14 cellular contexts compared by ENCODE assay signal in the genomic region with DNA sequence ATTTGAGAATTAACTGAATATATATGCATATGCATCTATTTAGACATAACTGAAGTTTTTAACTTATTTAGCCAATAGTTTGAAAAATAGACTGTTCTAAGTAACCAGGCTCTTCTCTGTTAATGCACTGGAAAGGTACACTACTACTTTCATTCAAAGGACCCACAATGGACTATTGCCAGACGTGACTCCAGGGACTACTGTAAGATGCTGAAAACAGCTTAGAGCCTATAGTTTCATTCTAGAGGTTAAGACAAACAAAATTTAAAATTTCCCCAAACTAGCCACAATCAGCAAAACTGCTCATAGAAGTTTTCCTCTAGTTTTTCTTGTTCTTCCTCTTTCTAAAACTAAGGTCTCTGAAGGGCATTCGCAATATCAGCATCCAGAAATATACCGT. TPM values are rescaled to one million over a fixed set of nuclear protein-coding genes. Genes with fewer than 3 reads are reported as not detected.
DNase-seq lines count a peak whose midpoint lies in the region; ATAC-seq and TF ChIP-seq lines count a peak whose summit lies in the region.
"Had no signal": no experiment of that assay in that cellular context is flagged by ENCODE, and none has a peak within 500 bp of the region (broad histone marks: within the 10 kb centered on the region; RNA-seq: fewer than 3 reads in every experiment).

No MANE protein-coding gene starts in this region.

- H3K4me1 ChIP-seq in stomach = peaks cover 48 to 92% (median 71%) of the 10 kb centered on the region in 4 donors
- H3K4me1 ChIP-seq: thyroid gland had no signal

- POLR2A ChIA-PET in activated naive CD8-positive, alpha-beta T cell treated with anti-CD3 and anti-CD28 coated beads, Interleukin-2, amount 10 ng/mL, durations not matched to agents 7 days and 5 days (lab: Charles Lee) = interaction anchor here (1.6 kb wide), 1 partner anchor 10 kb away, joined by 9 read pairs; a partner anchor contains a TSS

- TF ChIP-seq CTCF in dorsolateral prefrontal cortex (IDR thresholded peaks at IDR 0.05 in 54 of 56, conservative IDR thresholded peaks at IDR 0.05 in 2 of 56; ENCODE audit: low read depth in 1 of 56, partially characterized antibody in 56 of 56) (no peak), stomach (IDR thresholded peaks at IDR 0.05) (no peak)

- H3K27me3 ChIP-seq in dorsolateral prefrontal cortex (no peaks in the 10 kb centered on the region), stomach (no peaks in the 10 kb centered on the region)
- H3K27me3 ChIP-seq: right lobe of liver, thyroid gland had no signal

- no peaks in the 10 kb centered on the region for H3K9me3 Mint-ChIP-seq in activated naive CD8-positive, alpha-beta T cell treated with anti-CD3 and anti-CD28 coated beads, Interleukin-2, amount 10 ng/mL, durations not matched to agents 7 days and 5 days
- H3K9me3 Mint-ChIP-seq in activated naive CD8-positive, alpha-beta T cell treated with anti-CD3 and anti-CD28 coated beads for 36 hours = no peaks in the 10 kb centered on the region

- peaks cover 10 to 61% (median 58%) of the 10 kb centered on the region in 4 donors for H3K36me3 ChIP-seq in stomach

- no peak for TF ChIP-seq EP300 in stomach (IDR thresholded peaks at IDR 0.05)

- peak overlapping the region; percentile 6 for H3K4me3 Mint-ChIP-seq in activated naive CD8-positive, alpha-beta T cell treated with anti-CD3 and anti-CD28 coated beads, Interleukin-2, amount 10 ng/mL, durations not matched to agents 7 days and 5 days
- H3K4me3 Mint-ChIP-seq in activated naive CD8-positive, alpha-beta T cell treated with anti-CD3 and anti-CD28 coated beads for 36 hours = no peak overlapping the region

- H3K27ac ChIP-seq in dorsolateral prefrontal cortex (peak overlapping the region in 44 of 59 donors; percentile 1 to 89 (median 72)), stomach (peak overlapping the region in 3 of 5 donors; percentile 60 to 74 (median 68))
- H3K27ac ChIP-seq: thyroid gland had no signal

- H3K9me3 ChIP-seq in stomach = no peaks in the 10 kb centered on the region
- H3K9me3 ChIP-seq: right lobe of liver, thyroid gland had no signal

- intact Hi-C loops in dorsolateral prefrontal cortex (cut with DNase I) (no loop called here), stomach (cut with DNase I; ENCODE audit: low total_unique reads) (no loop called here)

- TF ChIP-seq POLR2A in stomach (IDR thresholded peaks at IDR 0.05) = no peak

- peak overlapping the region in 3 of 59 donors; percentile 27 to 48 (median 31) for H3K4me3 ChIP-seq in dorsolateral prefrontal cortex
- no peak overlapping the region for H3K4me3 ChIP-seq in stomach
- H3K4me3 ChIP-seq: right lobe of liver, thyroid gland had no signal

- WGBS in stomach, 5 donors = 33 to 59% (median 49%) methylated on average over 3 of the region's 3 CpGs

- no peaks in the 10 kb centered on the region for H3K27me3 Mint-ChIP-seq in activated naive CD8-positive, alpha-beta T cell treated with anti-CD3 and anti-CD28 coated beads, Interleukin-2, amount 10 ng/mL, durations not matched to agents 7 days and 5 days
- no peaks in the 10 kb centered on the region for H3K27me3 Mint-ChIP-seq in activated naive CD8-positive, alpha-beta T cell treated with anti-CD3 and anti-CD28 coated beads for 36 hours

- ATAC-seq in activated naive CD8-positive, alpha-beta T cell treated with anti-CD3 and anti-CD28 coated beads, Interleukin-2, amount 10 ng/mL, durations not matched to agents 7 days and 5 days (ENCODE audit: low read depth) = no peak
- ATAC-seq in HG03439 (IDR thresholded peaks at IDR 0.05; ENCODE audit: unreplicated experiment) = no peak

- peaks cover 23% of the 10 kb centered on the region for H3K36me3 Mint-ChIP-seq in activated naive CD8-positive, alpha-beta T cell treated with anti-CD3 and anti-CD28 coated beads, Interleukin-2, amount 10 ng/mL, durations not matched to agents 7 days and 5 days
- H3K36me3 Mint-ChIP-seq in activated naive CD8-positive, alpha-beta T cell treated with anti-CD3 and anti-CD28 coated beads for 36 hours = peaks cover 23% of the 10 kb centered on the region

- H3K27ac Mint-ChIP-seq in activated naive CD8-positive, alpha-beta T cell treated with anti-CD3 and anti-CD28 coated beads, Interleukin-2, amount 10 ng/mL, durations not matched to agents 7 days and 5 days = no peak overlapping the region
- H3K27ac Mint-ChIP-seq in activated naive CD8-positive, alpha-beta T cell treated with anti-CD3 and anti-CD28 coated beads for 36 hours = no peak overlapping the region

- no peak for DNase-seq in activated naive CD8-positive, alpha-beta T cell treated with anti-CD3 and anti-CD28 coated beads, Interleukin-2, amount 10 ng/mL, durations not matched to agents 7 days and 5 days
- DNase-seq in activated naive CD8-positive, alpha-beta T cell treated with anti-CD3 and anti-CD28 coated beads for 36 hours = no peak
- DNase-seq in OCI-M1 (lab: John Stamatoyannopoulos, UW) = peak; percentile 45
- no peak for DNase-seq in dorsolateral prefrontal cortex
- no peak for DNase-seq in stomach
- DNase-seq in activated gamma-delta T cell treated with Interleukin-2 at 50 U/mL for 16 hours = no peak
- no peak for DNase-seq in NCI-H1048 (lab: John Stamatoyannopoulos, UW)
- DNase-seq: activated naive CD4-positive, alpha-beta T cell treated with Interleukin-2 at 50 U/mL for 16 hours; NCI-H1417 treated with DMSO at 0.1 percent for 48 hours; NCI-H2171 treated with DMSO at 0.1 percent for 48 hours; SW 1271 had no signal

- peaks cover 28% of the 10 kb centered on the region for H3K4me1 Mint-ChIP-seq in activated naive CD8-positive, alpha-beta T cell treated with anti-CD3 and anti-CD28 coated beads, Interleukin-2, amount 10 ng/mL, durations not matched to agents 7 days and 5 days
- peaks cover 48% of the 10 kb centered on the region for H3K4me1 Mint-ChIP-seq in activated naive CD8-positive, alpha-beta T cell treated with anti-CD3 and anti-CD28 coated beads for 36 hours

RNA-seq across cellular contexts. Expression of a gene that starts 10.5 kb away (rescaled TPM):
- 10 to 100 TPM; 35.0 to 42.8 TPM for total RNA-seq in activated naive CD8-positive, alpha-beta T cell treated with anti-CD3 and anti-CD28 coated beads, Interleukin-2, amount 10 ng/mL, durations not matched to agents 7 days and 5 days
- 10 to 100 TPM; 12.0 to 13.4 TPM for total RNA-seq in activated naive CD8-positive, alpha-beta T cell treated with anti-CD3 and anti-CD28 coated beads for 36 hours
- total RNA-seq in dorsolateral prefrontal cortex = 10 to 100 TPM; 39.6 to 97.0 (median 66.6) TPM
- 100 to 1,000 TPM in 1 of 5 donors, 10 to 100 TPM in 4; 43.4 to 407 (median 69.0) TPM for total RNA-seq in stomach
- polyA plus RNA-seq in stomach = 10 to 100 TPM; 15.9 to 39.0 (median 16.9) TPM
